In the genomic region with DNA sequence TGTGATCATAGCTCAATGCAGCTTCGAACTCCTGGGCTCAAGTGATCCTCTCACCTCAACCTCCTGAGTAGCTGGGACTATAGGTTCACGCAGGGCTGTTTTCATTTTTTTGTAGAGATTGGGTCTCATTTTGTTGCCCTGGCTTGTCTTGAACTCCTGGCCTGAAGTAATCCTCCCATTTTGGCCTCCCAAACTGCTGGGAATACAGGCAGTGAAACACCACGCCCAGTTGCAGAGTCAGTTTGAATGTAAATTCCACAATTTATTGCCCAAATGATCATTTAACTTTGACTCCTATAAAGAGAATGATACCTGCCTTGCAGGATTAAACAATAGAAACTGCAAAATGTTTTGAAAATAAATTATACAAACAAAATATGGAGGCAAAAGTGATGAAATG, we compare ENCODE assay signal across 22 cellular contexts. TPM values are rescaled to one million over a fixed set of nuclear protein-coding genes. Genes with fewer than 3 reads are reported as not detected.
A peak's percentile ranks its signal among the peaks of the same experiment; 100 is the strongest.
DNase-seq lines count a peak whose midpoint lies in the region; ATAC-seq, FAIRE-seq and TF ChIP-seq lines count a peak whose summit lies in the region.
"Had no signal": no experiment of that assay in that cellular context is flagged by ENCODE, and none has a peak within 500 bp of the region (broad histone marks: within the 10 kb centered on the region; RNA-seq: fewer than 3 reads in every experiment).

No MANE protein-coding gene starts in this region.

- no peak overlapping the region for H2BK5ac ChIP-seq in trophoblast cell (ENCODE audit: low read depth, low read length, poor library complexity)
- no peak overlapping the region for H2BK5ac ChIP-seq in mesenchymal stem cell (ENCODE audit: low read depth, low read length, poor library complexity, severe bottlenecking)

- H3K18ac ChIP-seq in trophoblast cell (ENCODE audit: low read length), result no peak overlapping the region
- no peak overlapping the region for H3K18ac ChIP-seq in mesenchymal stem cell (ENCODE audit: low read depth in 1 of 2, low read length in 2 of 2)

- H2BK120ac ChIP-seq in trophoblast cell (ENCODE audit: insufficient read depth, low read length, poor library complexity), result no peak overlapping the region
- H2BK120ac ChIP-seq in mesenchymal stem cell (ENCODE audit: low read depth, low read length), result no peak overlapping the region

- H3K4ac ChIP-seq in trophoblast cell (ENCODE audit: low read depth, low read length), result no peak overlapping the region
- no peak overlapping the region for H3K4ac ChIP-seq in mesenchymal stem cell (ENCODE audit: low read depth in 1 of 2, low read length in 2 of 2)

- H3K27ac Mint-ChIP-seq in central memory CD8-positive, alpha-beta T cell (ENCODE audit: low read depth), result peak overlapping the region; percentile 19

- H3K4me3 ChIP-seq in HEK293 (ENCODE audit: low read depth, low read length), result no peak overlapping the region
- H3K4me3 ChIP-seq in trophoblast cell (ENCODE audit: low read depth, low read length), result no peak overlapping the region
- no peak overlapping the region for H3K4me3 ChIP-seq in mesenchymal stem cell (ENCODE audit: insufficient read depth in 1 of 2, low read depth in 1 of 2, low read length in 2 of 2)
- H3K4me3 ChIP-seq: GM12878, GM23248 had no signal

- TF ChIP-seq POLR2A in GM12892 (IDR thresholded peaks at IDR 0.05; ENCODE audit: low read depth, low read length), result no peak

- H3K14ac ChIP-seq in trophoblast cell (ENCODE audit: low read length) (no peak overlapping the region), mesenchymal stem cell (ENCODE audit: low read length in 2 of 2) (no peak overlapping the region)

- no peaks in the 10 kb centered on the region for H3K27me3 Mint-ChIP-seq in central memory CD8-positive, alpha-beta T cell
- H3K27me3 Mint-ChIP-seq: CD4-positive, CD25-positive, alpha-beta regulatory T cell; CD8-positive, alpha-beta memory T cell had no signal

- H3K4me3 Mint-ChIP-seq in central memory CD8-positive, alpha-beta T cell, result no peak overlapping the region
- H3K4me3 Mint-ChIP-seq: CD4-positive, CD25-positive, alpha-beta regulatory T cell; CD8-positive, alpha-beta memory T cell had no signal

- H2AFZ ChIP-seq in trophoblast cell (ENCODE audit: insufficient read depth, low read length, poor library complexity), result no peak overlapping the region
- no peak overlapping the region for H2AFZ ChIP-seq in mesenchymal stem cell (ENCODE audit: low read depth, low read length)
- H2AFZ ChIP-seq: GM23248 had no signal

- H4K8ac ChIP-seq in trophoblast cell (ENCODE audit: low read depth, low read length) (no peak overlapping the region), mesenchymal stem cell (ENCODE audit: low read length) (no peak overlapping the region)

- ATAC-seq in central memory CD8-positive, alpha-beta T cell (replicated peaks; ENCODE audit: extremely low read depth, poor library complexity, severe bottlenecking), result no peak
- ATAC-seq: GM12878, HCT116 had no signal

- H3K36me3 ChIP-seq in HEK293 (ENCODE audit: control insufficient read depth in 2 of 2, insufficient read depth in 1 of 2, low read length in 2 of 2), result peaks cover 35 to 36% of the 10 kb centered on the region in 2 experiments
- peaks cover 7 to 10% of the 10 kb centered on the region in 2 experiments for H3K36me3 ChIP-seq in trophoblast cell (ENCODE audit: control insufficient read depth in 1 of 2, insufficient read depth in 2 of 2, low read length in 2 of 2)
- H3K36me3 ChIP-seq in mesenchymal stem cell (ENCODE audit: control insufficient read depth in 1 of 2, insufficient read depth in 2 of 2, low read depth in 1 of 2, low read length in 2 of 2), result peaks cover 13 to 45% of the 10 kb centered on the region in 2 experiments

- WGBS in trophoblast cell (ENCODE audit: extremely low coverage, insufficient coverage, insufficient read length), result no CpG with 5 or more reads among the region's 3 CpGs
- WGBS in mesenchymal stem cell, result 93% methylated on average over 3 of the region's 3 CpGs

- H3K23ac ChIP-seq in trophoblast cell (ENCODE audit: low read length) (no peak overlapping the region), mesenchymal stem cell (ENCODE audit: low read length in 2 of 2) (no peak overlapping the region)

- H4K91ac ChIP-seq in trophoblast cell (ENCODE audit: low read depth, low read length), result no peak overlapping the region
- H4K91ac ChIP-seq in mesenchymal stem cell (ENCODE audit: low read length), result no peak overlapping the region

- no peak overlapping the region for H2BK15ac ChIP-seq in mesenchymal stem cell (ENCODE audit: low read depth, poor library complexity, severe bottlenecking)

- POLR2A ChIA-PET in HEK293 (lab: Yijun Ruan, JAX), result no interaction called here

- H3K27ac ChIP-seq in HEK293 (ENCODE audit: extremely low read depth, low read depth, low read length) (no peak overlapping the region), trophoblast cell (ENCODE audit: low read depth, low read length) (no peak overlapping the region), mesenchymal stem cell (ENCODE audit: low read length, poor library complexity, severe bottlenecking) (no peak overlapping the region)
- H3K27ac ChIP-seq: GM23248 had no signal

- no peak overlapping the region for H3K4me2 ChIP-seq in trophoblast cell (ENCODE audit: low read length)
- H3K4me2 ChIP-seq in mesenchymal stem cell (ENCODE audit: low read length, poor library complexity, severe bottlenecking), result no peak overlapping the region

- no peaks in the 10 kb centered on the region for H3K9me3 ChIP-seq in HEK293 (ENCODE audit: control insufficient read depth, insufficient read depth, low read depth, low read length)
- H3K9me3 ChIP-seq in trophoblast cell (ENCODE audit: insufficient read depth, low read depth, low read length), result no peaks in the 10 kb centered on the region
- no peaks in the 10 kb centered on the region for H3K9me3 ChIP-seq in mesenchymal stem cell (ENCODE audit: control insufficient read depth, low read length)
- H3K9me3 ChIP-seq: BE2C had no signal

- no peaks in the 10 kb centered on the region for H3K9me3 Mint-ChIP-seq in central memory CD8-positive, alpha-beta T cell
- H3K9me3 Mint-ChIP-seq: CD4-positive, CD25-positive, alpha-beta regulatory T cell; CD8-positive, alpha-beta memory T cell had no signal

- H3K9ac ChIP-seq in trophoblast cell (ENCODE audit: low read length), result no peak overlapping the region
- H3K9ac ChIP-seq in mesenchymal stem cell (ENCODE audit: low read length), result no peak overlapping the region
- H3K9ac ChIP-seq: GM23248 had no signal

- H2BK12ac ChIP-seq in trophoblast cell (ENCODE audit: low read length) (no peak overlapping the region), mesenchymal stem cell (ENCODE audit: low read length in 2 of 2) (no peak overlapping the region)

- H2AK5ac ChIP-seq in trophoblast cell (ENCODE audit: low read length), result no peak overlapping the region
- H2AK5ac ChIP-seq in mesenchymal stem cell (ENCODE audit: low read length, severe bottlenecking), result no peak overlapping the region

- peaks cover 23% of the 10 kb centered on the region for H3K4me1 Mint-ChIP-seq in central memory CD8-positive, alpha-beta T cell

- H4K12ac ChIP-seq in trophoblast cell (ENCODE audit: low read depth, low read length), result peak overlapping the region; percentile 3

- CTCF ChIA-PET in HEK293 (lab: Yijun Ruan, JAX), result interaction anchor here (0.7 to 1.4 kb wide), 3 partner anchors 11 to 127 kb away, joined by 3 to 5 read pairs (median 4); partner anchors contain the start of gene GOLPH3L

- no peak for DNase-seq in central memory CD8-positive, alpha-beta T cell (ENCODE audit: low spot score in 2 of 2)
- no peak for DNase-seq in trophoblast cell
- no peak for DNase-seq in kidney glomerular epithelial cell (lab: John Stamatoyannopoulos, UW)
- DNase-seq in mesenchymal stem cell, result no peak
- DNase-seq in GM12892 (ENCODE audit: insufficient read length), result no peak
- DNase-seq in T-helper 9 cell, result no peak
- DNase-seq: ACHN; BE2C; C1 segment of cervical spinal cord; CD4-positive, CD25-positive, alpha-beta regulatory T cell; CD8-positive, alpha-beta memory T cell; COR-L47; DMS 273 treated with DMSO at 0.1 percent for 48 hours; DMS53; DND-41; EL; GM23248 had no signal

- peaks cover 15% of the 10 kb centered on the region for H3K36me3 Mint-ChIP-seq in central memory CD8-positive, alpha-beta T cell (ENCODE audit: insufficient read depth)

- no peaks in the 10 kb centered on the region for H3K79me2 ChIP-seq in trophoblast cell (ENCODE audit: control insufficient read depth, insufficient read depth, low read length, poor library complexity)

- H3K79me1 ChIP-seq in trophoblast cell (ENCODE audit: low read length), result no peaks in the 10 kb centered on the region
- H3K79me1 ChIP-seq in mesenchymal stem cell (replicated peaks; ENCODE audit: low read length, poor library complexity, severe bottlenecking), result peaks cover 9% of the 10 kb centered on the region

- H3K4me1 ChIP-seq in HEK293 (ENCODE audit: control insufficient read depth, insufficient read depth, low read length), result peaks cover 4% of the 10 kb centered on the region; the same call in 1 of the 2 replicates
- H3K4me1 ChIP-seq in trophoblast cell (ENCODE audit: control insufficient read depth in 1 of 2, insufficient read depth in 2 of 2, low read length in 2 of 2), result no peaks in the 10 kb centered on the region
- H3K4me1 ChIP-seq in mesenchymal stem cell (ENCODE audit: control insufficient read depth, insufficient read depth, low read depth, low read length), result no peaks in the 10 kb centered on the region
- H3K4me1 ChIP-seq: BE2C had no signal

- no peaks in the 10 kb centered on the region for H3K27me3 ChIP-seq in trophoblast cell (ENCODE audit: insufficient read depth, low read length)
- no peaks in the 10 kb centered on the region for H3K27me3 ChIP-seq in mesenchymal stem cell (ENCODE audit: control insufficient read depth in 1 of 2, insufficient read depth in 1 of 2, low read length in 2 of 2)
- H3K27me3 ChIP-seq: BE2C had no signal

- TF ChIP-seq CTCF in HEK293 (tag by site-specific recombination; IDR thresholded peaks at IDR 0.05), result no peak

- FAIRE-seq in GM12892 (lab: Jason Lieb, UNC), result no peak
- FAIRE-seq: A204.1, GM12878, H54 had no signal

TF ChIP-seq in HEK293, 187 proteins besides CTCF, POLR2A, EP300 and RAD21:
- TF ChIP-seq ZBTB21 (tag by site-specific recombination; IDR thresholded peaks at IDR 0.05) (no peak), ZNF585B (tag by site-specific recombination; IDR thresholded peaks at IDR 0.05) (peak; percentile 66)

RNA-seq across cellular contexts. Expression of gene GOLPH3L, which starts 10.7 kb away (rescaled TPM):
- polyA plus RNA-seq in trophoblast cell (2013), result 26.6 and 28.6 TPM in 2 replicates
- 14.9 TPM for polyA plus RNA-seq in mesenchymal stem cell (2013, experiment 1 of 2)
- polyA plus RNA-seq in mesenchymal stem cell (2013, experiment 2 of 2), result 15.8 TPM
- polyA plus RNA-seq in GM12892 (2012; ENCODE audit: missing spikeins), result 35.8 TPM

RNA-seq across cellular contexts. Expression of gene HORMAD1, which starts 34.4 kb away (rescaled TPM):
- polyA plus RNA-seq in trophoblast cell (2013), result not detected in 2 replicates
- not detected for polyA plus RNA-seq in mesenchymal stem cell (2013, experiment 1 of 2)
- not detected for polyA plus RNA-seq in mesenchymal stem cell (2013, experiment 2 of 2)
- not detected for polyA plus RNA-seq in GM12892 (2012; ENCODE audit: missing spikeins)
- polyA plus RNA-seq: CD4-positive, CD25-positive, alpha-beta regulatory T cell; CD8-positive, alpha-beta memory T cell; GM23248 had no signal

RNA-seq across cellular contexts. Expression of gene ENSA, which starts 56.9 kb away (rescaled TPM):
- polyA plus RNA-seq in trophoblast cell (2013), result 110 and 115 TPM in 2 replicates
- 71.3 TPM for polyA plus RNA-seq in mesenchymal stem cell (2013, experiment 1 of 2)
- 71.6 TPM for polyA plus RNA-seq in mesenchymal stem cell (2013, experiment 2 of 2)
- polyA plus RNA-seq in GM12892 (2012; ENCODE audit: missing spikeins), result 243 TPM
